Comparison of ENCODE assay signal across 10 cellular contexts in genomic region chr1:150808134-150808533, GRCh38. TPM values are rescaled to one million over a fixed set of nuclear protein-coding genes. Genes with fewer than 3 reads are reported as not detected.
DNase-seq lines count a peak whose midpoint lies in the region; ATAC-seq and TF ChIP-seq lines count a peak whose summit lies in the region.
"Had no signal": no experiment of that assay in that cellular context is flagged by ENCODE, and none has a peak within 500 bp of the region (broad histone marks: within the 10 kb centered on the region; RNA-seq: fewer than 3 reads in every experiment).

Gene CTSK, minus strand, starts transcription at chr1:150808260. Its CDS starts 1,455 bp downstream, at chr1:150806805.

- H3K4me1 Mint-ChIP-seq in memory B cell = peaks cover 5% of the 10 kb centered on the region

- DNase-seq in HL-60 (ENCODE audit: low read depth in 1 of 2, low spot score in 1 of 2) (no peak), choroid plexus epithelial cell (ENCODE audit: low read depth) (peak; percentile 32), memory B cell (ENCODE audit: low spot score in 2 of 2) (no peak), thoracic aorta (ENCODE audit: low spot score) (no peak), SHP77 treated with DMSO at 0.1 percent for 48 hours (lab: John Stamatoyannopoulos, UW) (no peak)
- DNase-seq: activated CD4-positive, CD25-positive, alpha-beta regulatory T cell treated with anti-CD3 and anti-CD28 coated beads, Interleukin-2, amount 50 U/mL, for 72 hours; NCI-H1417 treated with DMSO at 0.1 percent for 48 hours had no signal

- H3K9me3 Mint-ChIP-seq in memory B cell = no peaks in the 10 kb centered on the region

- peaks cover 4 to 24% of the 10 kb centered on the region in 2 donors for H3K4me1 ChIP-seq in thoracic aorta (ENCODE audit: control insufficient read depth in 1 of 2, low read depth in 2 of 2)

- H3K36me3 ChIP-seq in thoracic aorta = peaks cover 25% of the 10 kb centered on the region

- TF ChIP-seq CTCF in HL-60 (IDR thresholded peaks at IDR 0.05; ENCODE audit: insufficient read depth, low read length) (no peak), choroid plexus epithelial cell (conservative IDR thresholded peaks at IDR 0.05; ENCODE audit: low read depth, low read length) (no peak), thoracic aorta (IDR thresholded peaks at IDR 0.05) (no peak)

- H3K27ac Mint-ChIP-seq in memory B cell = peak within 1 kb of the TSS; percentile 37
- H3K27ac Mint-ChIP-seq: progenitor cell of endocrine pancreas had no signal

- H3K4me3 Mint-ChIP-seq in memory B cell = no peak within 1 kb of the TSS

- peak within 1 kb of the TSS; percentile 36 for H3K27ac ChIP-seq in HL-60 (replicated peaks)
- peak within 1 kb of the TSS; percentile 0 to 46 for H3K27ac ChIP-seq in thoracic aorta

- H3K9me3 ChIP-seq in thoracic aorta = no peaks in the 10 kb centered on the region

- H3K27me3 Mint-ChIP-seq in memory B cell = no peaks in the 10 kb centered on the region

- H3K4me3 ChIP-seq in HL-60 (replicated peaks; ENCODE audit: insufficient read depth, low read length) (no peak within 1 kb of the TSS), choroid plexus epithelial cell (ENCODE audit: low read depth, low read length) (peak within 1 kb of the TSS; percentile 39), thoracic aorta (peak within 1 kb of the TSS; percentile 69)

- H3K27me3 ChIP-seq in HL-60 (ENCODE audit: insufficient read depth, poor library complexity, severe bottlenecking) = no peaks in the 10 kb centered on the region
- no peaks in the 10 kb centered on the region for H3K27me3 ChIP-seq in thoracic aorta (replicated peaks; ENCODE audit: insufficient read depth)

- no peaks in the 10 kb centered on the region for H3K36me3 Mint-ChIP-seq in memory B cell

- ATAC-seq in memory B cell (ENCODE audit: low read depth) (no peak), thoracic aorta (ENCODE audit: insufficient number of reproducible peaks, low FRiP score, low read depth) (peak; percentile 57), GM21825 (IDR thresholded peaks at IDR 0.05; ENCODE audit: unreplicated experiment) (no peak)
- ATAC-seq in activated CD4-positive, CD25-positive, alpha-beta regulatory T cell treated with anti-CD3 and anti-CD28 coated beads, Interleukin-2, amount 50 U/mL, for 24 hours = no peak

RNA-seq across cellular contexts. Expression of gene CTSK, which starts in this region (rescaled TPM):
- total RNA-seq in thoracic aorta = 100 to 1,000 TPM in 1 of 2 donors, 10 to 100 TPM in 1; 70.7 to 117 TPM
